Comparison of ENCODE assay signal across 20 cellular contexts in genomic region chr5:56388229-56389065, GRCh38.
"Had no signal": no experiment of that assay in that cellular context is flagged by ENCODE, and none has a peak within 500 bp of the region (broad histone marks: within the 10 kb centered on the region; RNA-seq: fewer than 3 reads in every experiment).

No MANE protein-coding gene starts in this region.

- H3K27ac ChIP-seq: foreskin keratinocyte, pancreas, prostate gland, stomach, thoracic aorta, transverse colon had no signal

- H3K4me3 ChIP-seq: mucosa of descending colon, pancreas, prostate gland, stomach, thoracic aorta, transverse colon had no signal

- H3K27ac Mint-ChIP-seq: dendritic cell treated with granulocyte-macrophage colony-stimulating factor and Interleukin-4, amounts not matched to agents 40 ng/mL and 50 ng/mL, for 4 days; effector memory CD8-positive, alpha-beta T cell; naive thymus-derived CD8-positive, alpha-beta T cell had no signal

- DNase-seq: cerebellar nuclear complex; effector memory CD8-positive, alpha-beta T cell; foreskin keratinocyte; kidney; left cardiac atrium; left ventricle myocardium superior; mucosa of descending colon; naive thymus-derived CD8-positive, alpha-beta T cell; pancreas; retina; stimulated activated naive CD4-positive, alpha-beta T cell; stomach; substantia nigra; transverse colon had no signal

- H3K4me3 Mint-ChIP-seq: dendritic cell treated with granulocyte-macrophage colony-stimulating factor and Interleukin-4, amounts not matched to agents 40 ng/mL and 50 ng/mL, for 4 days; effector memory CD8-positive, alpha-beta T cell; naive thymus-derived CD8-positive, alpha-beta T cell; neural crest cell had no signal

- FAIRE-seq: colon, kidney, pancreas had no signal

- ATAC-seq: effector memory CD8-positive, alpha-beta T cell; foreskin keratinocyte; left cardiac atrium; left ventricle myocardium superior; mucosa of descending colon; naive thymus-derived CD8-positive, alpha-beta T cell; pancreas; sciatic nerve had no signal

- H3K27me3 Mint-ChIP-seq: dendritic cell treated with granulocyte-macrophage colony-stimulating factor and Interleukin-4, amounts not matched to agents 40 ng/mL and 50 ng/mL, for 4 days had no signal

- H3K9me3 Mint-ChIP-seq: effector memory CD8-positive, alpha-beta T cell had no signal

- H3K4me1 ChIP-seq: foreskin keratinocyte, pancreas, prostate gland, stomach, transverse colon had no signal

- H3K27me3 ChIP-seq: pancreas, stomach, transverse colon had no signal

- H3K9me3 ChIP-seq: mucosa of descending colon, pancreas, prostate gland had no signal

- H3K36me3 ChIP-seq: pancreas, prostate gland, stomach, thoracic aorta, transverse colon had no signal
